Comparison of ENCODE assay signal across 8 cellular contexts in genomic region chr9:133792721-133793470, GRCh38. TPM values are rescaled to one million over a fixed set of nuclear protein-coding genes. Genes with fewer than 3 reads are reported as not detected.
DNase-seq lines count a peak whose midpoint lies in the region; ATAC-seq and TF ChIP-seq lines count a peak whose summit lies in the region.

No MANE protein-coding gene starts in this region.

- peaks cover 0 to 25% (median 12%) of the 10 kb centered on the region in 4 donors for H3K4me1 ChIP-seq in right lobe of liver

- no peak for TF ChIP-seq POLR2A in right lobe of liver (IDR thresholded peaks at IDR 0.05)

- TF ChIP-seq CTCF in right lobe of liver (IDR thresholded peaks at IDR 0.05): peak; percentile 89 to 96 (median 92)

- peaks cover 0 to 26% (median 3%) of the 10 kb centered on the region in 4 donors for H3K36me3 ChIP-seq in right lobe of liver

- 17% methylated on average over 8 of the region's 22 CpGs for WGBS in right lobe of liver (ENCODE audit: insufficient coverage, low coverage, low lambda C conversion rate, missing lambda C conversion rate)

- DNase-seq in COLO829 (ENCODE audit: low spot score): peak; percentile 78
- DNase-seq in M059J (ENCODE audit: low read depth): peak; percentile 36
- DNase-seq in activated CD4-positive, alpha-beta T cell treated with anti-CD3 and anti-CD28 coated beads for 48 hours: peak; percentile 62
- DNase-seq in dedifferentiated amniotic fluid mesenchymal stem cell (ENCODE audit: extremely low spot score): peak; percentile 58
- peak; percentile 75 to 84 (median 83) for DNase-seq in right lobe of liver
- peak; percentile 8 to 37 (median 8) for DNase-seq in stimulated activated CD4-positive, alpha-beta T cell treated with anti-CD3 and anti-CD28 coated beads, TNF-alpha, amount 100 ng/mL, for 24 hours (ENCODE audit: low read depth in 3 of 3)

- ATAC-seq in GM19467 (IDR thresholded peaks at IDR 0.05; ENCODE audit: unreplicated experiment) (peak; percentile 60), right lobe of liver (peak; percentile 71 to 79 (median 76)), GM21528 (IDR thresholded peaks at IDR 0.05; ENCODE audit: low FRiP score, unreplicated experiment) (no peak)

- intact Hi-C loops in right lobe of liver (cut with DNase I): loop anchor here (5.0 to 10.0 kb wide), 3 partner anchors 199 to 312 kb away; partner anchors contain the start of gene VAV2 (in 1 of the 2)

- no peak overlapping the region for H3K4me3 ChIP-seq in right lobe of liver

- H3K27me3 ChIP-seq in right lobe of liver: no peaks in the 10 kb centered on the region

- no peak overlapping the region for H3K27ac ChIP-seq in right lobe of liver

- H3K9me3 ChIP-seq in right lobe of liver: no peaks in the 10 kb centered on the region

RNA-seq across cellular contexts. Expression of gene SARDH, which starts 54.7 kb away (rescaled TPM):
- total RNA-seq in M059J (2014; rRNA removed; shearing (Covaris generic)): 1.3 and 1.4 TPM in 2 replicates
- total RNA-seq in right lobe of liver: 100 to 1,000 TPM in 3 of 6 experiments, 10 to 100 TPM in 3; 67.3 to 183 (median 101) TPM

Comparison
In these comparisons a context has a peak if more than half of its experiments do, and no peak if none do; other contexts are left out.
1. DNase-seq: peak in every context shown above with its lines; median percentile 83 in right lobe of liver; 78 in COLO829; 62 in activated CD4-positive, alpha-beta T cell treated with anti-CD3 and anti-CD28 coated beads for 48 hours; 58 in dedifferentiated amniotic fluid mesenchymal stem cell; 36 in M059J; 8 in stimulated activated CD4-positive, alpha-beta T cell treated with anti-CD3 and anti-CD28 coated beads, TNF-alpha, amount 100 ng/mL, for 24 hours.
2. RNA of gene SARDH, which starts 54.7 kb away (total RNA-seq): 67.3 to 183 TPM in right lobe of liver; 1.3 to 1.4 TPM in M059J; every median in the first group is over 10 times any median in the second.